Comparison of ENCODE assay signal across 8 cellular contexts in genomic region chr7:27095050-27095896, GRCh38. TPM values are rescaled to one million over a fixed set of nuclear protein-coding genes. Genes with fewer than 3 reads are reported as not detected.
A peak's percentile ranks its signal among the peaks of the same experiment; 100 is the strongest.
DNase-seq lines count a peak whose midpoint lies in the region; ATAC-seq, FAIRE-seq and TF ChIP-seq lines count a peak whose summit lies in the region.

No MANE protein-coding gene starts in this region.

- peak overlapping the region; percentile 94 for H3K4me2 ChIP-seq in GM12878 (ENCODE audit: control insufficient read depth, insufficient read depth)
- H3K4me2 ChIP-seq in SK-N-SH = no peak overlapping the region

- TF ChIP-seq POLR2A in GM12878 (IDR thresholded peaks at IDR 0.05; ENCODE audit: low read depth, low read length) = no peak

- H3F3A ChIP-seq in SK-N-SH (replicated peaks; ENCODE audit: insufficient read depth) = no peaks in the 10 kb centered on the region

- TSS peak; percentile 71 for BruUV-seq in GM12878 (replicated peaks; lab: Mats Ljungman, UMichigan)

- H3K9me2 ChIP-seq in SK-N-SH = no peaks in the 10 kb centered on the region

- H4K20me1 ChIP-seq in GM12878 (ENCODE audit: control insufficient read depth, insufficient read depth) (no peaks in the 10 kb centered on the region), SK-N-SH (ENCODE audit: insufficient read depth) (no peaks in the 10 kb centered on the region)

- H3K36me3 ChIP-seq in HUES48 (ENCODE audit: control insufficient read depth, insufficient read depth, low read length) (no peaks in the 10 kb centered on the region), GM12878 (ENCODE audit: control insufficient read depth in 2 of 2, insufficient read depth in 2 of 2, low read length in 1 of 2) (no peaks in the 10 kb centered on the region), muscle layer of duodenum (ENCODE audit: control insufficient read depth in 1 of 2, insufficient read depth in 2 of 2, low read length in 2 of 2) (peaks cover 0 to 3% of the 10 kb centered on the region in 2 donors), SK-N-SH (replicated peaks in 1 of 2; ENCODE audit: control insufficient read depth in 1 of 2, insufficient read depth in 2 of 2, low read length in 1 of 2) (no peaks in the 10 kb centered on the region)

- ATAC-seq in GM19023 (IDR thresholded peaks at IDR 0.05; ENCODE audit: unreplicated experiment) (peak; percentile 2), GM12878 (peak; percentile 7), HG03135 (IDR thresholded peaks at IDR 0.05; ENCODE audit: unreplicated experiment) (no peak), GM19351 (IDR thresholded peaks at IDR 0.05; ENCODE audit: unreplicated experiment) (no peak)

- H3K4me3 ChIP-seq in HUES48 (ENCODE audit: low read depth, low read length) (peak overlapping the region; percentile 57), GM12878 (peak overlapping the region; percentile 92; the same call in 1 of the 2 replicates), muscle layer of duodenum (ENCODE audit: low read depth in 1 of 2, low read length in 2 of 2) (peak overlapping the region; percentile 78 to 90), SK-N-SH (ENCODE audit: low read depth in 2 of 2, low read length in 1 of 2) (no peak overlapping the region)

- in situ Hi-C loops in GM12878 (cut with MboI) = no loop called here

- intact Hi-C loops in GM12878 (cut with micrococcal nuclease; ENCODE audit: unreplicated experiment) = no loop called here

- no peak for TF ChIP-seq EP300 in GM12878 (IDR thresholded peaks at IDR 0.05; ENCODE audit: borderline replicate concordance in 1 of 2, control insufficient read depth in 1 of 2, low read depth in 2 of 2, low read length in 2 of 2)
- no peak for TF ChIP-seq EP300 in SK-N-SH (IDR thresholded peaks at IDR 0.05; ENCODE audit: borderline replicate concordance in 1 of 2, low read depth in 1 of 2, low read length in 1 of 2)

- H2AFZ ChIP-seq in GM12878 (ENCODE audit: control insufficient read depth, low read depth, low read length) (peak overlapping the region; percentile 82), SK-N-SH (ENCODE audit: low read depth) (no peak overlapping the region)

- RAD21 ChIA-PET in GM12878 (lab: Charles Lee; ENCODE audit: unreplicated experiment) = interaction anchor here (0.6 to 3.7 kb wide), 7 partner anchors 12 to 229 kb away, joined by 3 to 24 read pairs (median 5); no protein-coding TSS in a partner anchor

- H3K27me3 ChIP-seq in HUES48 (ENCODE audit: control insufficient read depth, insufficient read depth, low read length) (peaks cover 100% of the 10 kb centered on the region), GM12878 (replicated peaks in 1 of 2; ENCODE audit: control insufficient read depth in 2 of 2, insufficient read depth in 2 of 2, low read length in 1 of 2) (peaks cover 0 to 10% of the 10 kb centered on the region in 2 experiments; a peak in 3 of 4 replicates), muscle layer of duodenum (ENCODE audit: low read depth, low read length) (peaks cover 4% of the 10 kb centered on the region), SK-N-SH (ENCODE audit: insufficient read depth) (peaks cover 96% of the 10 kb centered on the region)

- H3K9ac ChIP-seq in HUES48 (ENCODE audit: low read depth, low read length) (no peak overlapping the region), GM12878 (ENCODE audit: control insufficient read depth, insufficient read depth, low read length) (no peak overlapping the region), SK-N-SH (no peak overlapping the region)

- H3K27ac ChIP-seq in HUES48 (ENCODE audit: low read depth, low read length) (no peak overlapping the region), GM12878 (ENCODE audit: control insufficient read depth, insufficient read depth) (no peak overlapping the region), muscle layer of duodenum (ENCODE audit: low read length) (no peak overlapping the region), SK-N-SH (ENCODE audit: low read depth in 2 of 2, low read length in 1 of 2) (no peak overlapping the region)

- DNase-seq in GM12878 (ENCODE audit: low read depth, low spot score) (no peak), SK-N-SH (no peak), cerebellum (ENCODE audit: low spot score) (no peak)

- no peak for TF ChIP-seq CTCF in GM12878 (IDR thresholded peaks at IDR 0.05 in 2 of 3, conservative IDR thresholded peaks at IDR 0.05 in 1 of 3; ENCODE audit: control insufficient read depth in 2 of 3, extremely low read depth in 1 of 3, insufficient read depth in 1 of 3, low read depth in 3 of 3, low read length in 3 of 3)
- TF ChIP-seq CTCF in SK-N-SH (IDR thresholded peaks at IDR 0.05) = no peak

- CTCF ChIA-PET in GM12878 (lab: Yijun Ruan, JAX) = interaction anchor here (1.1 to 3.4 kb wide), 3 partner anchors 12 to 58 kb away, joined by 3 to 18 read pairs (median 10); no protein-coding TSS in a partner anchor
- CTCF ChIA-PET in SK-N-SH (lab: Yijun Ruan, JAX) = no interaction called here

- no peaks in the 10 kb centered on the region for H3K9me3 ChIP-seq in HUES48 (ENCODE audit: control insufficient read depth, insufficient read depth, low read length)
- H3K9me3 ChIP-seq in GM12878 (replicated peaks; ENCODE audit: control insufficient read depth, insufficient read depth, low read length) = no peaks in the 10 kb centered on the region
- H3K9me3 ChIP-seq in muscle layer of duodenum (ENCODE audit: control insufficient read depth in 1 of 2, low read length in 2 of 2) = no peaks in the 10 kb centered on the region
- no peaks in the 10 kb centered on the region for H3K9me3 ChIP-seq in SK-N-SH

- H3K4me1 ChIP-seq in HUES48 (ENCODE audit: control insufficient read depth, insufficient read depth, low read length) = peaks cover 45% of the 10 kb centered on the region
- H3K4me1 ChIP-seq in GM12878 (ENCODE audit: control insufficient read depth, insufficient read depth, low read length) = peaks cover 6% of the 10 kb centered on the region
- H3K4me1 ChIP-seq in muscle layer of duodenum (ENCODE audit: control insufficient read depth in 1 of 2, insufficient read depth in 2 of 2, low read length in 2 of 2) = peaks cover 0 to 7% of the 10 kb centered on the region in 2 donors
- H3K4me1 ChIP-seq in SK-N-SH (ENCODE audit: control insufficient read depth in 1 of 2, insufficient read depth in 2 of 2, low read depth in 1 of 2, low read length in 1 of 2) = no peaks in the 10 kb centered on the region; a peak in 1 of 4 replicates

- TF ChIP-seq RAD21 in GM12878 (IDR thresholded peaks at IDR 0.05; ENCODE audit: insufficient read depth, low read depth, low read length) (no peak), SK-N-SH (IDR thresholded peaks at IDR 0.05; ENCODE audit: low read length) (no peak)

- FAIRE-seq in GM12878 (lab: Jason Lieb, UNC) = no peak

- 17% methylated on average over 33 of the region's 33 CpGs for WGBS in GM12878 (ENCODE audit: insufficient coverage, insufficient replicate concordance, low lambda C conversion rate, missing lambda C conversion rate)
- WGBS in SK-N-SH (ENCODE audit: low lambda C conversion rate) = 23% methylated on average over 26 of the region's 33 CpGs

- H3K79me2 ChIP-seq in GM12878 (ENCODE audit: control insufficient read depth, insufficient read depth, low read length) (no peaks in the 10 kb centered on the region), SK-N-SH (ENCODE audit: insufficient read depth) (no peaks in the 10 kb centered on the region)

- SMC1A ChIA-PET in GM12878 (lab: Charles Lee; ENCODE audit: uncharacterized antibody, unreplicated experiment) = interaction anchor here (0.9 to 7.9 kb wide), 4 partner anchors 13 to 745 kb away, joined by 3 to 110 read pairs (median 6); no protein-coding TSS in a partner anchor

- POLR2A ChIA-PET in GM12878 (lab: Charles Lee) (interaction anchor here (1.1 to 2.5 kb wide), 4 partner anchors 11 to 232 kb away, joined by 5 to 15 read pairs (median 10); partner anchors contain the start of gene SKAP2), SK-N-SH (lab: Yijun Ruan, JAX) (no interaction called here)

RNA-seq across cellular contexts. Expression of gene HOXA1, which starts 0.5 kb away (rescaled TPM):
- not detected in 2 replicates for total RNA-seq in GM12878 (2013; cell fraction: nucleolus; rRNA removed)
- total RNA-seq in GM12878 (2014; rRNA removed) (0.17 TPM in 1 of 2 replicates, not detected in the other), GM12878 (2014; rRNA removed; fragmentation: Illumina TruSeq; extraction: Trizol) (not detected in 2 replicates), GM12878 (2021) (0.23 TPM in 1 of 2 replicates, not detected in the other), cerebellum (not detected)
- polyA plus RNA-seq in GM12878 (2011; ENCODE audit: low read depth) = not detected
- polyA plus RNA-seq in GM12878 (2011; rRNA removed) (1.7 and 1.9 TPM in 2 replicates), GM12878 (2014; fragmentation: Illumina TruSeq; extraction: Trizol) (0.18 and 0.33 TPM in 2 replicates), GM12878 (2014; fragmentation: Nextera tagmentation; extraction: Ambion mirVana) (under 1 TPM in 1 of 2 experiments, not detected in 1; 0.10 TPM), GM12878 (2014; rRNA removed) (0.06 and 0.28 TPM in 2 replicates), GM12878 (2016; fragmentation: Nextera tagmentation; extraction: Ambion mirVana) (under 1 TPM in 1 of 2 experiments, not detected in 1; 0.29 TPM), SK-N-SH (2012; rRNA removed) (not detected in 2 replicates)
- polyA plus RNA-seq in GM12878 (2011; cell fraction: cytosol; rRNA removed) = 1.6 and 1.7 TPM in 2 replicates
- 2.5 and 3.7 TPM in 2 replicates for polyA plus RNA-seq in GM12878 (2011; cell fraction: nucleus; rRNA removed)
- polyA plus RNA-seq in GM12878 (2012) = 0.18 and 0.22 TPM in 2 replicates
- polyA minus RNA-seq in GM12878 (2011; rRNA and poly(A)+ RNA removed) = 0.95 and 1.3 TPM in 2 replicates
- 0.42 and 0.53 TPM in 2 replicates for polyA minus RNA-seq in GM12878 (2011; cell fraction: cytosol; rRNA and poly(A)+ RNA removed)
- polyA minus RNA-seq in GM12878 (2011; cell fraction: nucleus; rRNA and poly(A)+ RNA removed) = 2.2 and 2.7 TPM in 2 replicates
- polyA plus RNA-seq in SK-N-SH (2012; cell fraction: cytosol; rRNA removed) = not detected in 2 replicates
- not detected in 2 replicates for polyA plus RNA-seq in SK-N-SH (2012; cell fraction: nucleus; rRNA removed)

RNA-seq across cellular contexts. Expression of gene HOXA2, which starts 7.2 kb away (rescaled TPM):
- not detected in 2 replicates for total RNA-seq in GM12878 (2013; cell fraction: nucleolus; rRNA removed)
- not detected in 2 replicates for total RNA-seq in GM12878 (2014; rRNA removed)
- total RNA-seq in GM12878 (2014; rRNA removed; fragmentation: Illumina TruSeq; extraction: Trizol) = not detected in 2 replicates
- total RNA-seq in GM12878 (2021) = not detected in 2 replicates
- polyA plus RNA-seq in GM12878 (2011; ENCODE audit: low read depth) = not detected
- polyA plus RNA-seq in GM12878 (2011; rRNA removed) = not detected in 2 replicates
- 0.03 TPM in 1 of 2 replicates, not detected in the other for polyA plus RNA-seq in GM12878 (2011; cell fraction: cytosol; rRNA removed)
- polyA plus RNA-seq in GM12878 (2011; cell fraction: nucleus; rRNA removed) = not detected in 2 replicates
- 0.07 TPM in 1 of 2 replicates, not detected in the other for polyA plus RNA-seq in GM12878 (2012)
- polyA plus RNA-seq in GM12878 (2014; fragmentation: Illumina TruSeq; extraction: Trizol) = not detected in 2 replicates
- not detected for polyA plus RNA-seq in GM12878 (2014; fragmentation: Nextera tagmentation; extraction: Ambion mirVana)
- not detected in 2 replicates for polyA plus RNA-seq in GM12878 (2014; rRNA removed)
- not detected for polyA plus RNA-seq in GM12878 (2016; fragmentation: Nextera tagmentation; extraction: Ambion mirVana)
- polyA minus RNA-seq in GM12878 (2011; rRNA and poly(A)+ RNA removed) = not detected in 2 replicates
- not detected in 2 replicates for polyA minus RNA-seq in GM12878 (2011; cell fraction: cytosol; rRNA and poly(A)+ RNA removed)
- not detected in 2 replicates for polyA minus RNA-seq in GM12878 (2011; cell fraction: nucleus; rRNA and poly(A)+ RNA removed)
- not detected in 2 replicates for polyA plus RNA-seq in SK-N-SH (2012; rRNA removed)
- not detected in 2 replicates for polyA plus RNA-seq in SK-N-SH (2012; cell fraction: cytosol; rRNA removed)
- polyA plus RNA-seq in SK-N-SH (2012; cell fraction: nucleus; rRNA removed) = not detected in 2 replicates
- total RNA-seq in cerebellum = not detected

RNA-seq across cellular contexts. Expression of gene HOXA4, which starts 35.3 kb away (rescaled TPM):
- 0.21 TPM in 1 of 2 replicates, not detected in the other for total RNA-seq in GM12878 (2013; cell fraction: nucleolus; rRNA removed)
- total RNA-seq in GM12878 (2014; rRNA removed) (not detected in 2 replicates), GM12878 (2014; rRNA removed; fragmentation: Illumina TruSeq; extraction: Trizol) (not detected in 2 replicates), GM12878 (2021) (not detected in 2 replicates), cerebellum (not detected)
- not detected for polyA plus RNA-seq in GM12878 (2011; ENCODE audit: low read depth)
- polyA plus RNA-seq in GM12878 (2011; rRNA removed) (0.07 and 0.26 TPM in 2 replicates), GM12878 (2014; fragmentation: Illumina TruSeq; extraction: Trizol) (not detected in 2 replicates), GM12878 (2014; fragmentation: Nextera tagmentation; extraction: Ambion mirVana) (not detected), GM12878 (2014; rRNA removed) (not detected in 2 replicates), GM12878 (2016; fragmentation: Nextera tagmentation; extraction: Ambion mirVana) (not detected), SK-N-SH (2012; rRNA removed) (not detected in 2 replicates)
- 0.06 TPM in 1 of 2 replicates, not detected in the other for polyA plus RNA-seq in GM12878 (2011; cell fraction: cytosol; rRNA removed)
- polyA plus RNA-seq in GM12878 (2011; cell fraction: nucleus; rRNA removed) = 0.75 and 0.79 TPM in 2 replicates
- not detected in 2 replicates for polyA plus RNA-seq in GM12878 (2012)
- polyA minus RNA-seq in GM12878 (2011; rRNA and poly(A)+ RNA removed) = not detected in 2 replicates
- not detected in 2 replicates for polyA minus RNA-seq in GM12878 (2011; cell fraction: cytosol; rRNA and poly(A)+ RNA removed)
- not detected in 2 replicates for polyA minus RNA-seq in GM12878 (2011; cell fraction: nucleus; rRNA and poly(A)+ RNA removed)
- polyA plus RNA-seq in SK-N-SH (2012; cell fraction: cytosol; rRNA removed) = not detected in 2 replicates
- polyA plus RNA-seq in SK-N-SH (2012; cell fraction: nucleus; rRNA removed) = not detected in 2 replicates

RNA-seq across cellular contexts. Expression of gene HOXA5, which starts 48.2 kb away (rescaled TPM):
- 0.23 TPM in 1 of 2 replicates, not detected in the other for total RNA-seq in GM12878 (2013; cell fraction: nucleolus; rRNA removed)
- not detected in 2 replicates for total RNA-seq in GM12878 (2014; rRNA removed)
- not detected in 2 replicates for total RNA-seq in GM12878 (2014; rRNA removed; fragmentation: Illumina TruSeq; extraction: Trizol)
- 0.13 TPM in 1 of 2 replicates, not detected in the other for total RNA-seq in GM12878 (2021)
- polyA plus RNA-seq in GM12878 (2011; ENCODE audit: low read depth) = not detected
- 0.05 and 0.29 TPM in 2 replicates for polyA plus RNA-seq in GM12878 (2011; rRNA removed)
- 0.10 TPM in 2 replicates for polyA plus RNA-seq in GM12878 (2011; cell fraction: cytosol; rRNA removed)
- 0.27 and 0.54 TPM in 2 replicates for polyA plus RNA-seq in GM12878 (2011; cell fraction: nucleus; rRNA removed)
- not detected in 2 replicates for polyA plus RNA-seq in GM12878 (2012)
- not detected in 2 replicates for polyA plus RNA-seq in GM12878 (2014; fragmentation: Illumina TruSeq; extraction: Trizol)
- not detected for polyA plus RNA-seq in GM12878 (2014; fragmentation: Nextera tagmentation; extraction: Ambion mirVana)
- polyA plus RNA-seq in GM12878 (2014; rRNA removed) = not detected in 2 replicates
- not detected for polyA plus RNA-seq in GM12878 (2016; fragmentation: Nextera tagmentation; extraction: Ambion mirVana)
- polyA minus RNA-seq in GM12878 (2011; rRNA and poly(A)+ RNA removed) = not detected in 2 replicates
- not detected in 2 replicates for polyA minus RNA-seq in GM12878 (2011; cell fraction: cytosol; rRNA and poly(A)+ RNA removed)
- not detected in 2 replicates for polyA minus RNA-seq in GM12878 (2011; cell fraction: nucleus; rRNA and poly(A)+ RNA removed)
- not detected in 2 replicates for polyA plus RNA-seq in SK-N-SH (2012; rRNA removed)
- not detected in 2 replicates for polyA plus RNA-seq in SK-N-SH (2012; cell fraction: cytosol; rRNA removed)
- not detected in 2 replicates for polyA plus RNA-seq in SK-N-SH (2012; cell fraction: nucleus; rRNA removed)
- not detected for total RNA-seq in cerebellum

RNA-seq across cellular contexts. Expression of gene HOXA6, which starts 52.3 kb away (rescaled TPM):
- not detected in 2 replicates for total RNA-seq in GM12878 (2013; cell fraction: nucleolus; rRNA removed)
- total RNA-seq in GM12878 (2014; rRNA removed) (not detected in 2 replicates), GM12878 (2014; rRNA removed; fragmentation: Illumina TruSeq; extraction: Trizol) (not detected in 2 replicates), GM12878 (2021) (not detected in 2 replicates), cerebellum (not detected)
- not detected for polyA plus RNA-seq in GM12878 (2011; ENCODE audit: low read depth)
- polyA plus RNA-seq in GM12878 (2011; rRNA removed) (0.08 TPM in 1 of 2 replicates, not detected in the other), GM12878 (2014; fragmentation: Illumina TruSeq; extraction: Trizol) (not detected in 2 replicates), GM12878 (2014; fragmentation: Nextera tagmentation; extraction: Ambion mirVana) (not detected), GM12878 (2014; rRNA removed) (not detected in 2 replicates), GM12878 (2016; fragmentation: Nextera tagmentation; extraction: Ambion mirVana) (not detected), SK-N-SH (2012; rRNA removed) (not detected in 2 replicates)
- polyA plus RNA-seq in GM12878 (2011; cell fraction: cytosol; rRNA removed) = 0.10 and 0.13 TPM in 2 replicates
- 0.93 and 1.1 TPM in 2 replicates for polyA plus RNA-seq in GM12878 (2011; cell fraction: nucleus; rRNA removed)
- not detected in 2 replicates for polyA plus RNA-seq in GM12878 (2012)
- polyA minus RNA-seq in GM12878 (2011; rRNA and poly(A)+ RNA removed) = 0.67 TPM in 1 of 2 replicates, not detected in the other
- polyA minus RNA-seq in GM12878 (2011; cell fraction: cytosol; rRNA and poly(A)+ RNA removed) = not detected in 2 replicates
- polyA minus RNA-seq in GM12878 (2011; cell fraction: nucleus; rRNA and poly(A)+ RNA removed) = 0.97 and 1.4 TPM in 2 replicates
- not detected in 2 replicates for polyA plus RNA-seq in SK-N-SH (2012; cell fraction: cytosol; rRNA removed)
- polyA plus RNA-seq in SK-N-SH (2012; cell fraction: nucleus; rRNA removed) = not detected in 2 replicates

Comparison
In these comparisons a context has a peak if more than half of its experiments do, and no peak if none do; other contexts are left out.
1. ATAC-seq: peak in GM19023 (single experiment) and GM12878 (single experiment); none in HG03135 (single experiment) and GM19351 (single experiment).
2. H3K4me3 ChIP-seq: peak in HUES48 (single experiment), GM12878 (single experiment) and muscle layer of duodenum (2 of 2); none in SK-N-SH (0 of 2).